Comparison of ENCODE assay signal across 1 cellular context in genomic region chr4:139083533-139084424, GRCh38.
TF ChIP-seq lines count a peak whose summit lies in the region.

No MANE protein-coding gene starts in this region.

TF ChIP-seq in HepG2, 621 proteins besides CTCF, POLR2A, EP300 and RAD21 (continued from another document and continues in another):
- TF ChIP-seq PATZ1 (CRISPR knock-in tag; IDR thresholded peaks at IDR 0.05) (peak; percentile 39), SRY (CRISPR knock-in tag; IDR thresholded peaks at IDR 0.05) (peak; percentile 48; the same call in 1 of the 2 replicates), MIER2 (CRISPR knock-in tag; IDR thresholded peaks at IDR 0.05) (no peak; the same call in 1 of the 2 replicates), MEIS2 (CRISPR knock-in tag; IDR thresholded peaks at IDR 0.05) (no peak), GABPA (IDR thresholded peaks at IDR 0.05; ENCODE audit: low read depth, low read length) (peak; percentile 70), GABPA (CRISPR knock-in tag; IDR thresholded peaks at IDR 0.05; ENCODE audit: low read depth) (peak; percentile 80), ZSCAN31 (CRISPR knock-in tag; IDR thresholded peaks at IDR 0.05; ENCODE audit: low read depth) (peak; percentile 59; the same call in 1 of the 2 replicates), MLX (CRISPR knock-in tag; IDR thresholded peaks at IDR 0.05) (no peak), ZNF615 (CRISPR knock-in tag; IDR thresholded peaks at IDR 0.05; ENCODE audit: borderline replicate concordance) (no peak), ATF5 (CRISPR knock-in tag; IDR thresholded peaks at IDR 0.05; ENCODE audit: low read depth) (peak; percentile 60; the same call in 1 of the 2 replicates), PRMT3 (CRISPR knock-in tag; IDR thresholded peaks at IDR 0.05; ENCODE audit: borderline replicate concordance, low read depth) (peak; percentile 62; the same call in 1 of the 2 replicates), SOX6 (IDR thresholded peaks at IDR 0.05) (no peak), SOX6 (CRISPR knock-in tag; IDR thresholded peaks at IDR 0.05) (peak; percentile 46; the same call in 1 of the 2 replicates), CREBL2 (CRISPR knock-in tag; IDR thresholded peaks at IDR 0.05; ENCODE audit: borderline replicate concordance) (0 out of 2 replicates have a peak, but pooled peaks have one; percentile 6), PHF5A (CRISPR knock-in tag; IDR thresholded peaks at IDR 0.05; ENCODE audit: low read depth, unreplicated experiment) (peak; percentile 55), ZBTB46 (CRISPR knock-in tag; IDR thresholded peaks at IDR 0.05; ENCODE audit: borderline replicate concordance) (no peak; the same call in 1 of the 2 replicates), ZNF280D (CRISPR knock-in tag; IDR thresholded peaks at IDR 0.05) (peak; percentile 76), POLR2G (IDR thresholded peaks at IDR 0.05; ENCODE audit: low read depth, low read length) (peak; percentile 74), ZNF660 (CRISPR knock-in tag; IDR thresholded peaks at IDR 0.05; ENCODE audit: borderline replicate concordance, low read depth) (no peak), NR2C2 (CRISPR knock-in tag; IDR thresholded peaks at IDR 0.05; ENCODE audit: borderline replicate concordance) (peak; percentile 59; the same call in 1 of the 2 replicates), THAP9 (CRISPR knock-in tag; IDR thresholded peaks at IDR 0.05; ENCODE audit: borderline replicate concordance) (peak; percentile 89), MIER3 (CRISPR knock-in tag; IDR thresholded peaks at IDR 0.05; ENCODE audit: borderline replicate concordance) (0 out of 2 replicates have a peak, but pooled peaks have one; percentile 14), ZNF44 (CRISPR knock-in tag; IDR thresholded peaks at IDR 0.05) (no peak), ZNF329 (CRISPR knock-in tag; IDR thresholded peaks at IDR 0.05; ENCODE audit: low read depth) (0 out of 2 replicates have a peak, but pooled peaks have one; percentile 27), ZNF850 (CRISPR knock-in tag; conservative IDR thresholded peaks at IDR 0.05) (no peak), PAXIP1 (CRISPR knock-in tag; conservative IDR thresholded peaks at IDR 0.05) (no peak), SALL1 (CRISPR knock-in tag; IDR thresholded peaks at IDR 0.05) (peak; percentile 85), ZNF354B (CRISPR knock-in tag; IDR thresholded peaks at IDR 0.05) (no peak), KDM5A (IDR thresholded peaks at IDR 0.05; ENCODE audit: borderline replicate concordance, low read length) (no peak; the same call in 1 of the 2 replicates), ZMAT5 (CRISPR knock-in tag; IDR thresholded peaks at IDR 0.05; ENCODE audit: borderline replicate concordance, low read depth) (no peak), BATF2 (CRISPR knock-in tag; IDR thresholded peaks at IDR 0.05) (peak; percentile 91; the same call in 1 of the 2 replicates), ETV5 (CRISPR knock-in tag; IDR thresholded peaks at IDR 0.05; ENCODE audit: borderline replicate concordance) (peak; percentile 76), RARA (CRISPR knock-in tag; IDR thresholded peaks at IDR 0.05) (peak; percentile 36; the same call in 1 of the 2 replicates), ZFYVE20 (CRISPR knock-in tag; IDR thresholded peaks at IDR 0.05; ENCODE audit: borderline replicate concordance, low read depth) (0 out of 2 replicates have a peak, but pooled peaks have one; percentile 12), ATF7-NPFF (CRISPR knock-in tag; IDR thresholded peaks at IDR 0.05; ENCODE audit: low read depth) (peak; percentile 72), ZNF275 (CRISPR knock-in tag; IDR thresholded peaks at IDR 0.05; ENCODE audit: borderline replicate concordance) (0 out of 2 replicates have a peak, but pooled peaks have one; percentile 0), FOXO1 (CRISPR knock-in tag; IDR thresholded peaks at IDR 0.05) (peak; percentile 38; the same call in 1 of the 2 replicates), FOXJ3 (CRISPR knock-in tag; IDR thresholded peaks at IDR 0.05; ENCODE audit: borderline replicate concordance) (peak; percentile 5; the same call in 1 of the 2 replicates), POLR2AphosphoS5 (IDR thresholded peaks at IDR 0.05; ENCODE audit: low read depth, low read length) (peak; percentile 45; the same call in 1 of the 2 replicates), ZNF605 (CRISPR knock-in tag; IDR thresholded peaks at IDR 0.05) (no peak)
